Comparison of ENCODE assay signal across 2 cellular contexts in the genomic region with DNA sequence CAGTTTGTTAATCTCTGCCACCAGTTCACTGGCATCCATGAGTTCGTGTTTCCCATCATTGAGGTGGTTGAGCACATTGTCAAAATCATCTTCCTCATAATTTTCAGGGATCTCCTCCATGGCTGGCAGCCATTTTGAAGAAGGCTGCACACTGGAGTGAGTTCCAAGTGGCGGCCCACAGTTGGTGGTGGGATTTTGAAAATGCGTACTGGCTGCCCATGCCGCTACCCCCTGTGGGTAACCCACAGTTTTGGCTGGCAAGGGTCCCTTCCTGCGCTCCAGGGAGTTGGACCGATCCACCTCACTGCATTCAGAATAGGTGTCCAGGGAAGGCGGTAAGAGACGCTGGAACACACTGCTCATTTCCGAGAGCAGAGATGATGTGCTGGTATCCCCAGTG.
A peak's percentile ranks its signal among the peaks of the same experiment; 100 is the strongest.
TF ChIP-seq lines count a peak whose summit lies in the region.

No MANE protein-coding gene starts in this region.

TF ChIP-seq in HEK293, 187 proteins besides CTCF, POLR2A, EP300 and RAD21:
- no peak for TF ChIP-seq KLF1 (tag by site-specific recombination; IDR thresholded peaks at IDR 0.05)
- TF ChIP-seq ZNF202 (tag by site-specific recombination; IDR thresholded peaks at IDR 0.05; ENCODE audit: borderline replicate concordance) = no peak
- no peak for TF ChIP-seq ZNF2 (tag by site-specific recombination; IDR thresholded peaks at IDR 0.05)
- no peak for TF ChIP-seq ZNF157 (tag by site-specific recombination; IDR thresholded peaks at IDR 0.05)
- TF ChIP-seq ZBTB17 (tag by site-specific recombination; IDR thresholded peaks at IDR 0.05) = 0 out of 2 replicates have a peak, but pooled peaks have one; percentile 21
- TF ChIP-seq, protein P1, sequence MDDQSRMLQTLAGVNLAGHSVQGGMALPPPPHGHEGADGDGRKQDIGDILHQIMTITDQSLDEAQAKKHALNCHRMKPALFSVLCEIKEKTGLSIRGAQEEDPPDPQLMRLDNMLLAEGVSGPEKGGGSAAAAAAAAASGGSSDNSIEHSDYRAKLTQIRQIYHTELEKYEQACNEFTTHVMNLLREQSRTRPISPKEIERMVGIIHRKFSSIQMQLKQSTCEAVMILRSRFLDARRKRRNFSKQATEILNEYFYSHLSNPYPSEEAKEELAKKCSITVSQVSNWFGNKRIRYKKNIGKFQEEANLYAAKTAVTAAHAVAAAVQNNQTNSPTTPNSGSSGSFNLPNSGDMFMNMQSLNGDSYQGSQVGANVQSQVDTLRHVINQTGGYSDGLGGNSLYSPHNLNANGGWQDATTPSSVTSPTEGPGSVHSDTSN (CRISPR knock-in tag; IDR thresholded peaks at IDR 0.05) = no peak

TF ChIP-seq in K562, 482 proteins besides CTCF, POLR2A, EP300 and RAD21:
- TF ChIP-seq, protein P2, sequence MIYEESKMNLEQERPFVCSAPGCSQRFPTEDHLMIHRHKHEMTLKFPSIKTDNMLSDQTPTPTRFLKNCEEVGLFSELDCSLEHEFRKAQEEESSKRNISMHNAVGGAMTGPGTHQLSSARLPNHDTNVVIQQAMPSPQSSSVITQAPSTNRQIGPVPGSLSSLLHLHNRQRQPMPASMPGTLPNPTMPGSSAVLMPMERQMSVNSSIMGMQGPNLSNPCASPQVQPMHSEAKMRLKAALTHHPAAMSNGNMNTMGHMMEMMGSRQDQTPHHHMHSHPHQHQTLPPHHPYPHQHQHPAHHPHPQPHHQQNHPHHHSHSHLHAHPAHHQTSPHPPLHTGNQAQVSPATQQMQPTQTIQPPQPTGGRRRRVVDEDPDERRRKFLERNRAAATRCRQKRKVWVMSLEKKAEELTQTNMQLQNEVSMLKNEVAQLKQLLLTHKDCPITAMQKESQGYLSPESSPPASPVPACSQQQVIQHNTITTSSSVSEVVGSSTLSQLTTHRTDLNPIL (CRISPR knock-in tag; IDR thresholded peaks at IDR 0.05) = no peak
- peak; percentile 67; the same call in 1 of the 2 replicates for TF ChIP-seq ZBTB17 (CRISPR knock-in tag; IDR thresholded peaks at IDR 0.05)
TF ChIP-seq in K562: peak in this region for 1.
